In genomic region chr19:39237200-39238184, GRCh38 we compare ENCODE assay signal across 9 cellular contexts. TPM values are rescaled to one million over a fixed set of nuclear protein-coding genes. Genes with fewer than 3 reads are reported as not detected.
DNase-seq lines count a peak whose midpoint lies in the region; ATAC-seq lines count a peak whose summit lies in the region.
"Had no signal": no experiment of that assay in that cellular context is flagged by ENCODE, and none has a peak within 500 bp of the region (broad histone marks: within the 10 kb centered on the region; RNA-seq: fewer than 3 reads in every experiment).

No MANE protein-coding gene starts in this region.

- ATAC-seq in GM18502 (IDR thresholded peaks at IDR 0.05; ENCODE audit: poor library complexity, unreplicated experiment) = no peak

- DNase-seq in NK-92 treated with Interleukin-12 subunit alpha and Interleukin-12 subunit beta, amount 100 ng/mL, for 24 hours (lab: John Stamatoyannopoulos, UW) = peak; percentile 45
- no peak for DNase-seq in NK-92 (lab: John Stamatoyannopoulos, UW; ENCODE audit: unreplicated experiment)
- peak; percentile 72 for DNase-seq in KBM-7
- DNase-seq in activated CD4-positive, alpha-beta memory T cell treated with anti-CD3 and anti-CD28 coated beads for 36 hours = peak; percentile 71
- DNase-seq in left kidney (ENCODE audit: low read depth, low spot score) = peak; percentile 59
- DNase-seq in dedifferentiated amniotic fluid mesenchymal stem cell (ENCODE audit: extremely low spot score) = no peak
- no peak for DNase-seq in inferior parietal cortex (ENCODE audit: extremely low spot score)

- CTCF ChIA-PET in activated CD4-positive, alpha-beta memory T cell treated with anti-CD3 and anti-CD28 coated beads for 36 hours (lab: Charles Lee) = interaction anchor here (0.7 to 1.3 kb wide), 5 partner anchors 24 to 175 kb away, joined by 3 to 4 read pairs (median 3); partner anchors contain the start of gene PLEKHG2

- no peak overlapping the region for H3K27ac Mint-ChIP-seq in activated CD4-positive, alpha-beta memory T cell treated with anti-CD3 and anti-CD28 coated beads for 36 hours
- H3K27ac Mint-ChIP-seq: nephron had no signal

- H3K4me3 Mint-ChIP-seq in activated CD4-positive, alpha-beta memory T cell treated with anti-CD3 and anti-CD28 coated beads for 36 hours = peak overlapping the region; percentile 20
- H3K4me3 Mint-ChIP-seq: nephron had no signal

- H3K9me3 Mint-ChIP-seq in activated CD4-positive, alpha-beta memory T cell treated with anti-CD3 and anti-CD28 coated beads for 36 hours = no peaks in the 10 kb centered on the region
- H3K9me3 Mint-ChIP-seq: nephron had no signal

- POLR2A ChIA-PET in activated CD4-positive, alpha-beta memory T cell treated with anti-CD3 and anti-CD28 coated beads for 36 hours (lab: Charles Lee) = interaction anchor here (0.5 kb wide), 1 partner anchor 835 kb away, joined by 3 read pairs; no protein-coding TSS in a partner anchor

- in situ Hi-C loops in KBM-7 (cut with MboI; ENCODE audit: low pct_unique_long_range_greater_than_20kb, low sequenced_read_pairs) = no loop called here

- no peaks in the 10 kb centered on the region for H3K36me3 Mint-ChIP-seq in activated CD4-positive, alpha-beta memory T cell treated with anti-CD3 and anti-CD28 coated beads for 36 hours

- intact Hi-C loops in activated CD4-positive, alpha-beta memory T cell treated with anti-CD3 and anti-CD28 coated beads for 36 hours (cut with micrococcal nuclease) = no loop called here

- H3K27me3 Mint-ChIP-seq in activated CD4-positive, alpha-beta memory T cell treated with anti-CD3 and anti-CD28 coated beads for 36 hours = no peaks in the 10 kb centered on the region

- H3K4me1 Mint-ChIP-seq in activated CD4-positive, alpha-beta memory T cell treated with anti-CD3 and anti-CD28 coated beads for 36 hours (ENCODE audit: low read depth) = peaks cover 20% of the 10 kb centered on the region
- H3K4me1 Mint-ChIP-seq: nephron had no signal

RNA-seq across cellular contexts. Expression of gene IFNL3, which starts 7.3 kb away (rescaled TPM):
- under 1 TPM in 1 of 2 experiments, not detected in 1; 0.34 TPM for total RNA-seq in activated CD4-positive, alpha-beta memory T cell treated with anti-CD3 and anti-CD28 coated beads for 36 hours

RNA-seq across cellular contexts. Expression of gene IFNL4, which starts 11.2 kb away (rescaled TPM):
- not detected for total RNA-seq in activated CD4-positive, alpha-beta memory T cell treated with anti-CD3 and anti-CD28 coated beads for 36 hours

RNA-seq across cellular contexts. Expression of gene IFNL2, which starts 30.7 kb away (rescaled TPM):
- total RNA-seq in activated CD4-positive, alpha-beta memory T cell treated with anti-CD3 and anti-CD28 coated beads for 36 hours = not detected

RNA-seq across cellular contexts. Expression of gene SYCN, which starts 33.4 kb away (rescaled TPM):
- total RNA-seq in activated CD4-positive, alpha-beta memory T cell treated with anti-CD3 and anti-CD28 coated beads for 36 hours = not detected

RNA-seq across cellular contexts. Expression of gene NCCRP1, which starts 40.7 kb away (rescaled TPM):
- total RNA-seq in activated CD4-positive, alpha-beta memory T cell treated with anti-CD3 and anti-CD28 coated beads for 36 hours = not detected

Comparison
In these comparisons a context has a peak if more than half of its experiments do, and no peak if none do; other contexts are left out.
1. DNase-seq: peak in NK-92 treated with Interleukin-12 subunit alpha and Interleukin-12 subunit beta, amount 100 ng/mL, for 24 hours (single experiment), KBM-7 (single experiment), activated CD4-positive, alpha-beta memory T cell treated with anti-CD3 and anti-CD28 coated beads for 36 hours (single experiment) and left kidney (single experiment); none in NK-92 (single experiment), dedifferentiated amniotic fluid mesenchymal stem cell (single experiment) and inferior parietal cortex (single experiment).